In the genomic region with DNA sequence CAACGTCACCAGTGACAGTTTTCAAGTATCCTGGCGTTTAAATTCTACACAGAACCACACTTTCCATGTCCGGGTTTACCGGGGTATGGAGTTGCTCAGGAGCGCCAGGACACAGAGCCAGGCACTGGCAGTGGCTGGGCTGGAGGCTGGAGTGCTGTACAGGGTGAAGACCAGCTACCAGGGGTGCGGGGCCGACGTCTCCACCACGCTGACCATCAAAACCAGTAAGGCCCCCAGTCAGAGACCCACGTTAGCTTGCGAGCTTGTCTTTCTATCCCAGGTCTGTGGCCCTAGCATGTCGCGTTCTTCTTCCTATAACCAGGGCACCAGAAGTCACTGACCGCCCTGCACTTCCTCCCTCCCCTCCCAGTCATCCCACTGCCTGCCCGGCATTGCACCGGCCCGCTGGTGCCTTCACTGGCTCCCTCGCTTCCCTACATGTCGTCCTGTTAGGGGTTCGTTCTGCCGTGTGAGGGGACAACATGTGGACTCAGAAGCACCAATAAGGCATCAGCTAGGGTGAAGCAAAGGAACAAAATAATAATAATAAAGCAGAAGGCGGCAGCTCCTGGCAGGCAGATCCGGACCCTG, we compare ENCODE assay signal across 23 cellular contexts. TPM values are rescaled to one million over a fixed set of nuclear protein-coding genes. Genes with fewer than 3 reads are reported as not detected.
DNase-seq lines count a peak whose midpoint lies in the region; ATAC-seq, FAIRE-seq and TF ChIP-seq lines count a peak whose summit lies in the region.
"Had no signal": no experiment of that assay in that cellular context is flagged by ENCODE, and none has a peak within 500 bp of the region (broad histone marks: within the 10 kb centered on the region; RNA-seq: fewer than 3 reads in every experiment).

No MANE protein-coding gene starts in this region.

- H3K27ac Mint-ChIP-seq in HFFc6 (peak overlapping the region; percentile 100), astrocyte (ENCODE audit: unreplicated experiment) (peak overlapping the region; percentile 99)
- H3K27ac Mint-ChIP-seq: CD4-positive, alpha-beta memory T cell had no signal

- H3K4me3 ChIP-seq in astrocyte (ENCODE audit: insufficient read depth, low read depth, low read length): no peak overlapping the region
- H3K4me3 ChIP-seq in mesenchymal stem cell (ENCODE audit: insufficient read depth in 1 of 2, low read depth in 1 of 2, low read length in 2 of 2): no peak overlapping the region
- H3K4me3 ChIP-seq in spleen: no peak overlapping the region
- H3K4me3 ChIP-seq: HAP-1, SK-N-MC had no signal

- H3K9me3 Mint-ChIP-seq in HFFc6: peaks cover 14% of the 10 kb centered on the region
- H3K9me3 Mint-ChIP-seq in astrocyte (ENCODE audit: unreplicated experiment): peaks cover 9% of the 10 kb centered on the region

- H2BK120ac ChIP-seq in mesenchymal stem cell (ENCODE audit: low read depth, low read length): peak overlapping the region; percentile 93

- H4K8ac ChIP-seq in mesenchymal stem cell (ENCODE audit: low read length): peak overlapping the region; percentile 65

- peak overlapping the region; percentile 77 to 88 for H3K4ac ChIP-seq in mesenchymal stem cell (ENCODE audit: low read depth in 1 of 2, low read length in 2 of 2)

- no peaks in the 10 kb centered on the region for H3K36me3 ChIP-seq in astrocyte (ENCODE audit: insufficient read depth, low read length)
- no peaks in the 10 kb centered on the region for H3K36me3 ChIP-seq in mesenchymal stem cell (ENCODE audit: control insufficient read depth in 1 of 2, insufficient read depth in 2 of 2, low read depth in 1 of 2, low read length in 2 of 2)
- H3K36me3 ChIP-seq in spleen: no peaks in the 10 kb centered on the region
- H3K36me3 ChIP-seq: HAP-1 had no signal

- TF ChIP-seq POLR2A in spleen (IDR thresholded peaks at IDR 0.05): no peak

- H3K4me1 ChIP-seq in astrocyte (ENCODE audit: insufficient read depth, low read length) (peaks cover 24% of the 10 kb centered on the region), mesenchymal stem cell (ENCODE audit: control insufficient read depth, insufficient read depth, low read depth, low read length) (peaks cover 12% of the 10 kb centered on the region), spleen (peaks cover 0 to 25% (median 4%) of the 10 kb centered on the region in 6 donors)
- H3K4me1 ChIP-seq: HAP-1 had no signal

- no peaks in the 10 kb centered on the region for H4K20me1 ChIP-seq in astrocyte (ENCODE audit: insufficient read depth, low read length)

- no peak for ATAC-seq in HG03571 (IDR thresholded peaks at IDR 0.05; ENCODE audit: unreplicated experiment)
- ATAC-seq in GM21515 (IDR thresholded peaks at IDR 0.05; ENCODE audit: unreplicated experiment): no peak

- WGBS in mesenchymal stem cell: 97% methylated on average over 23 of the region's 23 CpGs
- WGBS in spleen, 5 donors: 79 to 88% (median 81%) methylated on average over 19 to 23 of the region's 23 CpGs

- peak overlapping the region; percentile 1 to 88 for H3K18ac ChIP-seq in mesenchymal stem cell (ENCODE audit: low read depth in 1 of 2, low read length in 2 of 2)

- FAIRE-seq in astrocyte (lab: Jason Lieb, UNC): no peak

- intact Hi-C loops in spleen (cut with DNase I; ENCODE audit: low total_unique reads): loop anchor here (10.0 kb wide), 1 partner anchor 54 kb away; no protein-coding TSS in a partner anchor

- H3K27me3 Mint-ChIP-seq in HFFc6 (ENCODE audit: insufficient read depth): peaks cover 4% of the 10 kb centered on the region
- peaks cover 11% of the 10 kb centered on the region for H3K27me3 Mint-ChIP-seq in astrocyte (ENCODE audit: low read depth, unreplicated experiment)

- no peaks in the 10 kb centered on the region for H3K79me2 ChIP-seq in astrocyte (ENCODE audit: insufficient read depth, low read length)

- peak overlapping the region; percentile 11 for H3K27ac ChIP-seq in astrocyte (ENCODE audit: low read depth, low read length)
- H3K27ac ChIP-seq in mesenchymal stem cell (ENCODE audit: low read length, poor library complexity, severe bottlenecking): no peak overlapping the region
- no peak overlapping the region for H3K27ac ChIP-seq in spleen
- H3K27ac ChIP-seq: SK-N-MC had no signal

- no peaks in the 10 kb centered on the region for H3K27me3 ChIP-seq in astrocyte (ENCODE audit: insufficient read depth, low read length)
- peaks cover 0 to 11% of the 10 kb centered on the region in 2 experiments for H3K27me3 ChIP-seq in mesenchymal stem cell (ENCODE audit: control insufficient read depth in 1 of 2, insufficient read depth in 1 of 2, low read length in 2 of 2)
- peaks cover 0 to 9% (median 0%) of the 10 kb centered on the region in 7 donors for H3K27me3 ChIP-seq in spleen (replicated peaks in 1 of 7)

- no peak overlapping the region for H2BK5ac ChIP-seq in mesenchymal stem cell (ENCODE audit: low read depth, low read length, poor library complexity, severe bottlenecking)

- TF ChIP-seq CTCF in HFFc6 (IDR thresholded peaks at IDR 0.05) (no peak), astrocyte (IDR thresholded peaks at IDR 0.05; ENCODE audit: insufficient read depth, low read depth, low read length) (no peak), spleen (IDR thresholded peaks at IDR 0.05 in 8 of 11, conservative IDR thresholded peaks at IDR 0.05 in 3 of 11) (no peak)

- H4K91ac ChIP-seq in mesenchymal stem cell (ENCODE audit: low read length): peak overlapping the region; percentile 95

- H3K4me2 ChIP-seq in astrocyte (ENCODE audit: low read length) (no peak overlapping the region), mesenchymal stem cell (ENCODE audit: low read length, poor library complexity, severe bottlenecking) (no peak overlapping the region)

- H3K14ac ChIP-seq in mesenchymal stem cell (ENCODE audit: low read length in 2 of 2): peak overlapping the region in 1 of 2 experiments; percentile 46

- H3K9me3 ChIP-seq in astrocyte (ENCODE audit: insufficient read depth, low read depth, low read length) (peaks cover 6% of the 10 kb centered on the region), mesenchymal stem cell (ENCODE audit: control insufficient read depth, low read length) (no peaks in the 10 kb centered on the region), spleen (peaks cover 0 to 13% (median 3%) of the 10 kb centered on the region in 8 donors)
- H3K9me3 ChIP-seq: Caco-2, HAP-1 had no signal

- H3K9ac ChIP-seq in astrocyte (ENCODE audit: low read length): no peak overlapping the region
- no peak overlapping the region for H3K9ac ChIP-seq in mesenchymal stem cell (ENCODE audit: low read length)

- H3K36me3 Mint-ChIP-seq in HFFc6 (ENCODE audit: low read depth): peaks cover 10% of the 10 kb centered on the region
- peaks cover 5% of the 10 kb centered on the region for H3K36me3 Mint-ChIP-seq in astrocyte (ENCODE audit: low read depth, unreplicated experiment)
- H3K36me3 Mint-ChIP-seq: CD4-positive, alpha-beta memory T cell had no signal

- no peak overlapping the region for H3K23ac ChIP-seq in mesenchymal stem cell (ENCODE audit: low read length in 2 of 2)

- H3K4me3 Mint-ChIP-seq in HFFc6 (no peak overlapping the region), astrocyte (ENCODE audit: unreplicated experiment) (no peak overlapping the region)

- H3K79me1 ChIP-seq in mesenchymal stem cell (replicated peaks; ENCODE audit: low read length, poor library complexity, severe bottlenecking): no peaks in the 10 kb centered on the region

- H2AFZ ChIP-seq in astrocyte (ENCODE audit: low read depth, low read length) (no peak overlapping the region), mesenchymal stem cell (ENCODE audit: low read depth, low read length) (no peak overlapping the region)

- H3K4me1 Mint-ChIP-seq in HFFc6 (ENCODE audit: low read depth): peaks cover 51% of the 10 kb centered on the region
- peaks cover 20% of the 10 kb centered on the region for H3K4me1 Mint-ChIP-seq in astrocyte (ENCODE audit: low read depth, unreplicated experiment)
- H3K4me1 Mint-ChIP-seq: CD4-positive, alpha-beta memory T cell had no signal

- H2AK5ac ChIP-seq in mesenchymal stem cell (ENCODE audit: low read length, severe bottlenecking): peak overlapping the region; percentile 72

- DNase-seq in HFFc6 (no peak), astrocyte (ENCODE audit: low read depth) (no peak), mesenchymal stem cell (no peak), spleen (peak; percentile 72), H4 (ENCODE audit: low spot score) (no peak)
- DNase-seq: Caco-2; CD4-positive, alpha-beta memory T cell; DMS 273 treated with DMSO at 0.1 percent for 48 hours; DMS79 treated with DMSO at 0.1 percent for 48 hours; Karpas-422; MV-4-11; NCI-H1105 treated with DMSO at 0.1 percent for 48 hours; NCI-H2081; NCI-H446; NCI-H526; SHP77 had no signal

- peak overlapping the region; percentile 79 to 96 for H2BK12ac ChIP-seq in mesenchymal stem cell (ENCODE audit: low read length in 2 of 2)

- H2BK15ac ChIP-seq in mesenchymal stem cell (ENCODE audit: low read depth, poor library complexity, severe bottlenecking): peak overlapping the region; percentile 92

RNA-seq across cellular contexts. Expression of a gene that starts 27.9 kb away (rescaled TPM):
- total RNA-seq in HFFc6 (2021; fragmentation: NEBNext Ultra II Directional; extraction: Animal tissue kit (Norgen Biotek cat#: 25700)): not detected
- 0.10 TPM in 1 of 2 replicates, not detected in the other for total RNA-seq in astrocyte
- 0.07 TPM for polyA plus RNA-seq in mesenchymal stem cell (2013, experiment 1 of 2)
- polyA plus RNA-seq in mesenchymal stem cell (2013, experiment 2 of 2): 0.07 TPM
- under 1 TPM in 5 of 7 donors, not detected in 2; 0.09 to 0.85 (median 0.28) TPM for total RNA-seq in spleen
- polyA plus RNA-seq in spleen: under 1 TPM in 2 of 3 donors, not detected in 1; 0.02 to 0.03 TPM
- not detected in 2 replicates for total RNA-seq in H4 (2014; rRNA removed; shearing (Covaris generic))
- total RNA-seq: A673, M059J, RPMI7951 had no signal
